In genomic region chr19:56312787-56313343, GRCh38 we compare ENCODE assay signal across 17 cellular contexts. TPM values are rescaled to one million over a fixed set of nuclear protein-coding genes. Genes with fewer than 3 reads are reported as not detected.
DNase-seq lines count a peak whose midpoint lies in the region; ATAC-seq lines count a peak whose summit lies in the region.
"Had no signal": no experiment of that assay in that cellular context is flagged by ENCODE, and none has a peak within 500 bp of the region (broad histone marks: within the 10 kb centered on the region; RNA-seq: fewer than 3 reads in every experiment).

No MANE protein-coding gene starts in this region.

- H3K27me3 Mint-ChIP-seq in activated naive CD4-positive, alpha-beta T cell treated with anti-CD3 and anti-CD28 coated beads for 36 hours (ENCODE audit: low read depth) = no peaks in the 10 kb centered on the region
- no peaks in the 10 kb centered on the region for H3K27me3 Mint-ChIP-seq in T-helper 17 cell
- H3K27me3 Mint-ChIP-seq in dendritic cell treated with granulocyte-macrophage colony-stimulating factor and Interleukin-4, amounts not matched to agents 40 ng/mL and 50 ng/mL, for 4 days = no peaks in the 10 kb centered on the region
- H3K27me3 Mint-ChIP-seq in stimulated activated memory B cell treated with anti-CD40 and anti-IgM and Interleukin-4, amounts not matched to agents 10 μg/mL and 1 μg/mL and 100 μg/mL, for 72 hours = no peaks in the 10 kb centered on the region

- no peak overlapping the region for H3K4me3 ChIP-seq in right cardiac atrium (ENCODE audit: low read length)

- H3K4me1 ChIP-seq in right cardiac atrium (ENCODE audit: control insufficient read depth, insufficient read depth, low read length) = peaks cover 5% of the 10 kb centered on the region

- peaks cover 22% of the 10 kb centered on the region for H3K4me1 Mint-ChIP-seq in activated naive CD4-positive, alpha-beta T cell treated with anti-CD3 and anti-CD28 coated beads for 36 hours (ENCODE audit: low read depth)
- peaks cover 18% of the 10 kb centered on the region for H3K4me1 Mint-ChIP-seq in T-helper 17 cell
- H3K4me1 Mint-ChIP-seq in dendritic cell treated with granulocyte-macrophage colony-stimulating factor and Interleukin-4, amounts not matched to agents 40 ng/mL and 50 ng/mL, for 4 days (ENCODE audit: low read depth) = peaks cover 51% of the 10 kb centered on the region
- peaks cover 24% of the 10 kb centered on the region for H3K4me1 Mint-ChIP-seq in stimulated activated memory B cell treated with anti-CD40 and anti-IgM and Interleukin-4, amounts not matched to agents 10 μg/mL and 1 μg/mL and 100 μg/mL, for 72 hours

- ATAC-seq in T-helper 17 cell (no peak), HG03039 (IDR thresholded peaks at IDR 0.05; ENCODE audit: unreplicated experiment) (no peak), right cardiac atrium (no peak)
- ATAC-seq in stimulated activated memory B cell treated with anti-CD40 and anti-IgM and Interleukin-4, amounts not matched to agents 10 μg/mL and 1 μg/mL and 100 μg/mL, for 72 hours = no peak
- ATAC-seq: pancreas had no signal

- CTCF ChIA-PET in activated naive CD4-positive, alpha-beta T cell treated with anti-CD3 and anti-CD28 coated beads for 36 hours (lab: Charles Lee) = interaction anchor here (0.6 to 3.0 kb wide), 2 partner anchors 14 to 59 kb away, joined by 4 to 18 read pairs; no protein-coding TSS in a partner anchor

- intact Hi-C loops in activated naive CD4-positive, alpha-beta T cell treated with anti-CD3 and anti-CD28 coated beads for 36 hours (cut with micrococcal nuclease) = loop anchor here (5.0 to 10.0 kb wide), 4 partner anchors 61 to 1058 kb away; partner anchors contain the start of genes PPP6R1 and U2AF2
- intact Hi-C loops in dendritic cell treated with granulocyte-macrophage colony-stimulating factor and Interleukin-4, amounts not matched to agents 40 ng/mL and 50 ng/mL, for 4 days (cut with micrococcal nuclease) = no loop called here
- intact Hi-C loops in right cardiac atrium (cut with DNase I) = no loop called here

- in situ Hi-C loops in ACHN (cut with HindIII; ENCODE audit: low pct_ligation_motif_present, low pct_unique_long_range_greater_than_20kb, low sequenced_read_pairs) = no loop called here

- no peaks in the 10 kb centered on the region for H3K27me3 ChIP-seq in right cardiac atrium (ENCODE audit: control insufficient read depth, insufficient read depth)
- H3K27me3 ChIP-seq: dorsolateral prefrontal cortex, pancreas, suprapubic skin had no signal

- no peaks in the 10 kb centered on the region for H3K9me3 Mint-ChIP-seq in activated naive CD4-positive, alpha-beta T cell treated with anti-CD3 and anti-CD28 coated beads for 36 hours
- no peaks in the 10 kb centered on the region for H3K9me3 Mint-ChIP-seq in dendritic cell treated with granulocyte-macrophage colony-stimulating factor and Interleukin-4, amounts not matched to agents 40 ng/mL and 50 ng/mL, for 4 days
- no peaks in the 10 kb centered on the region for H3K9me3 Mint-ChIP-seq in stimulated activated memory B cell treated with anti-CD40 and anti-IgM and Interleukin-4, amounts not matched to agents 10 μg/mL and 1 μg/mL and 100 μg/mL, for 72 hours

- peaks cover 17% of the 10 kb centered on the region for H3K36me3 Mint-ChIP-seq in activated naive CD4-positive, alpha-beta T cell treated with anti-CD3 and anti-CD28 coated beads for 36 hours (ENCODE audit: low read depth)
- no peaks in the 10 kb centered on the region for H3K36me3 Mint-ChIP-seq in T-helper 17 cell (ENCODE audit: low read depth)
- peaks cover 59% of the 10 kb centered on the region for H3K36me3 Mint-ChIP-seq in dendritic cell treated with granulocyte-macrophage colony-stimulating factor and Interleukin-4, amounts not matched to agents 40 ng/mL and 50 ng/mL, for 4 days (ENCODE audit: low read depth)
- peaks cover 37% of the 10 kb centered on the region for H3K36me3 Mint-ChIP-seq in stimulated activated memory B cell treated with anti-CD40 and anti-IgM and Interleukin-4, amounts not matched to agents 10 μg/mL and 1 μg/mL and 100 μg/mL, for 72 hours

- H3K9me3 ChIP-seq in T-helper 17 cell (ENCODE audit: control insufficient read depth, low read length, poor library complexity, severe bottlenecking) (no peaks in the 10 kb centered on the region), right cardiac atrium (ENCODE audit: control insufficient read depth, low read length) (no peaks in the 10 kb centered on the region)
- H3K9me3 ChIP-seq: pancreas, suprapubic skin had no signal

- DNase-seq in activated naive CD4-positive, alpha-beta T cell treated with anti-CD3 and anti-CD28 coated beads for 36 hours = no peak
- no peak for DNase-seq in activated naive CD4-positive, alpha-beta T cell treated with anti-CD3 and anti-CD28 coated beads, Interleukin-2, amount 50 U/mL, for 16 hours
- DNase-seq in T-helper 17 cell = no peak
- no peak for DNase-seq in right cardiac atrium
- DNase-seq in ACHN = no peak
- DNase-seq: dorsolateral prefrontal cortex; NK-92 treated with Interleukin-12 subunit alpha and Interleukin-12 subunit beta, amount 100 ng/mL, for 24 hours; pancreas; SIG-M5 had no signal

- 84% methylated on average over 7 of the region's 7 CpGs for WGBS in right cardiac atrium

- H3K27ac ChIP-seq in right cardiac atrium (ENCODE audit: low read length) = no peak overlapping the region
- H3K27ac ChIP-seq: suprapubic skin had no signal

- peak overlapping the region; percentile 73 for H3K27ac Mint-ChIP-seq in activated naive CD4-positive, alpha-beta T cell treated with anti-CD3 and anti-CD28 coated beads for 36 hours
- peak overlapping the region; percentile 97 for H3K27ac Mint-ChIP-seq in T-helper 17 cell
- H3K27ac Mint-ChIP-seq in dendritic cell treated with granulocyte-macrophage colony-stimulating factor and Interleukin-4, amounts not matched to agents 40 ng/mL and 50 ng/mL, for 4 days = peak overlapping the region; percentile 99
- H3K27ac Mint-ChIP-seq in stimulated activated memory B cell treated with anti-CD40 and anti-IgM and Interleukin-4, amounts not matched to agents 10 μg/mL and 1 μg/mL and 100 μg/mL, for 72 hours = peak overlapping the region; percentile 98

- peak overlapping the region; percentile 45 for H3K4me3 Mint-ChIP-seq in activated naive CD4-positive, alpha-beta T cell treated with anti-CD3 and anti-CD28 coated beads for 36 hours
- peak overlapping the region; percentile 93 for H3K4me3 Mint-ChIP-seq in T-helper 17 cell
- no peak overlapping the region for H3K4me3 Mint-ChIP-seq in dendritic cell treated with granulocyte-macrophage colony-stimulating factor and Interleukin-4, amounts not matched to agents 40 ng/mL and 50 ng/mL, for 4 days
- H3K4me3 Mint-ChIP-seq in stimulated activated memory B cell treated with anti-CD40 and anti-IgM and Interleukin-4, amounts not matched to agents 10 μg/mL and 1 μg/mL and 100 μg/mL, for 72 hours = peak overlapping the region; percentile 94

RNA-seq across cellular contexts. Expression of gene ZSCAN5A, which starts 1.8 kb away (rescaled TPM):
- total RNA-seq in activated naive CD4-positive, alpha-beta T cell treated with anti-CD3 and anti-CD28 coated beads for 36 hours = 1 to 10 TPM; 3.7 to 4.1 TPM
- total RNA-seq in T-helper 17 cell = 10 to 100 TPM in 1 of 2 donors, 1 to 10 TPM in 1; 9.1 to 11.1 TPM
- total RNA-seq in right cardiac atrium = 10 to 100 TPM; 18.2 to 25.8 (median 21.7) TPM
- 16.5 TPM for polyA plus RNA-seq in right cardiac atrium

RNA-seq across cellular contexts. Expression of gene EDDM13, which starts 40.3 kb away (rescaled TPM):
- 1 to 10 TPM; 1.1 to 1.8 TPM for total RNA-seq in activated naive CD4-positive, alpha-beta T cell treated with anti-CD3 and anti-CD28 coated beads for 36 hours
- total RNA-seq in T-helper 17 cell = not detected
- not detected for total RNA-seq in right cardiac atrium
- 0.32 TPM for polyA plus RNA-seq in right cardiac atrium
- total RNA-seq: fibroblast of lung, HT-29, pancreas, smooth muscle cell had no signal
- polyA plus RNA-seq: AG04450, fibroblast of lung had no signal
